7 cellular contexts compared by ENCODE assay signal in the genomic region with DNA sequence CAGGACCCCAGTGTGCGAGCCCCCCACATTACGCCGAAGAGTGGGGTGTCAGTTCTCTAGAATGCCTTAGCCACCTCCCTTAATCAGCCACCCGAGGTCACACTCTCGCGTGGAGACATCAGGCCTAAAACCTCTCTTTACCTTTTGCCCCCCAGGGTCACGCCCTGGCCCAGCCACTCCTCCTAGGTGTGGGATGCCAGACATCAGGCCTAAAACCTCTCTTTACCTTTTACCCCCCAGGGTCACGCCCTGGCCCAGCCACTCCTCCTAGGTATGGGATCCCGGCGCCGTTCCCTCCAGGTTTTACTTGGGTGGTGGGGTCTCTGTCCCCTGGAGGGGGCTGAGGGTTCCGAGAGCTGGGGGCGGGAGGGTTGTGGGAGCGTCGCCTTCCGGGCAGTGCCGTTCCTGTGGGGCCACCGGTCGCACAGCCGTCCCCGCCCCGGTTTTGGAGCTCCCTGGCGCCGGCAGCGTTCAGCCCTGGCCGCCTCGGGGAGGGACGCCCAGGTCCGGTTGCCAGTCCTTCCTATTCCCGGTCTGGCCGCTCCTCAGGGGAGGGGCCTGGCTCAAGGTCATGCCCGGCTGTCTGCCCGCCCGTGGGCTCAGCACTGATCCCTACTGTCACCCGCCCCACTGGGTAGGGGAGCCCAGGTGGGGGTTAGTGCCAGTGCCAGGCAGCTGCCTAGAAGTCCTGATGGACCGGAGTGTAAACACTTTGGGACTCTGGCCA. TPM values are rescaled to one million over a fixed set of nuclear protein-coding genes. Genes with fewer than 3 reads are reported as not detected.
DNase-seq lines count a peak whose midpoint lies in the region; ATAC-seq and TF ChIP-seq lines count a peak whose summit lies in the region.

No MANE protein-coding gene starts in this region.

- peak overlapping the region; percentile 98 for H3K4me3 ChIP-seq in neuron (ENCODE audit: low read length)

- H3K9me3 Mint-ChIP-seq in activated T-cell treated with anti-CD3 and anti-CD28 coated beads, Interleukin-2, amount 50 U/mL, for 4 hours, result no peaks in the 10 kb centered on the region

- peaks cover 11% of the 10 kb centered on the region for H3K4me1 ChIP-seq in neuron (ENCODE audit: insufficient read depth, low read length)

- ATAC-seq in HG03280 (IDR thresholded peaks at IDR 0.05; ENCODE audit: unreplicated experiment), result peak; percentile 16
- ATAC-seq in activated T-cell treated with anti-CD3 and anti-CD28 coated beads, Interleukin-2, amount 50 U/mL, for 4 hours, result peak; percentile 7 to 9

- peak overlapping the region; percentile 37 for H2AFZ ChIP-seq in neuron (ENCODE audit: low read depth, low read length)

- DNase-seq in GM13976 (ENCODE audit: low spot score), result peak; percentile 56
- no peak for DNase-seq in activated T-cell treated with anti-CD3 and anti-CD28 coated beads, Interleukin-2, amount 50 U/mL, for 4 hours
- peak; percentile 31 for DNase-seq in germinal center (ENCODE audit: low spot score)
- DNase-seq in ureter (ENCODE audit: low spot score), result no peak
- no peak for DNase-seq in SHP77 (lab: John Stamatoyannopoulos, UW)

- peaks cover 4% of the 10 kb centered on the region for H3K36me3 ChIP-seq in neuron (ENCODE audit: insufficient read depth, low read length)

- in situ Hi-C loops in GM13976 (cut with MboI; ENCODE audit: low sequenced_read_pairs, unreplicated experiment), result no loop called here

- no peaks in the 10 kb centered on the region for H3K9me3 ChIP-seq in neuron (ENCODE audit: low read length)

- H3K4me3 Mint-ChIP-seq in activated T-cell treated with anti-CD3 and anti-CD28 coated beads, Interleukin-2, amount 50 U/mL, for 4 hours, result peak overlapping the region; percentile 84

- peaks cover 6% of the 10 kb centered on the region for H3K36me3 Mint-ChIP-seq in activated T-cell treated with anti-CD3 and anti-CD28 coated beads, Interleukin-2, amount 50 U/mL, for 4 hours (ENCODE audit: insufficient read depth)

- H3K27me3 ChIP-seq in neuron (ENCODE audit: insufficient read depth, low read length), result no peaks in the 10 kb centered on the region

- no peak for TF ChIP-seq CTCF in GM13976 (IDR thresholded peaks at IDR 0.05; ENCODE audit: borderline replicate concordance, control extremely low read depth, extremely low read depth, insufficient read depth, missing control alignments)

- H3K4me1 Mint-ChIP-seq in activated T-cell treated with anti-CD3 and anti-CD28 coated beads, Interleukin-2, amount 50 U/mL, for 4 hours (ENCODE audit: low read depth), result peaks cover 22% of the 10 kb centered on the region

- H3K27me3 Mint-ChIP-seq in activated T-cell treated with anti-CD3 and anti-CD28 coated beads, Interleukin-2, amount 50 U/mL, for 4 hours (ENCODE audit: low read depth), result no peaks in the 10 kb centered on the region

RNA-seq across cellular contexts. Expression of a gene that starts 0.9 kb away (rescaled TPM):
- total RNA-seq in activated T-cell treated with anti-CD3 and anti-CD28 coated beads, Interleukin-2, amount 50 U/mL, for 4 hours, result 10 to 100 TPM; 24.0 to 26.6 (median 26.5) TPM
- total RNA-seq in ureter, result 98.5 TPM

Comparison
In these comparisons a context has a peak if more than half of its experiments do, and no peak if none do; other contexts are left out.
1. DNase-seq: peak in GM13976 (single experiment) and germinal center (single experiment); none in activated T-cell treated with anti-CD3 and anti-CD28 coated beads, Interleukin-2, amount 50 U/mL, for 4 hours (single experiment), ureter (single experiment) and SHP77 (0 of 2).